In genomic region chr16:1706386-1707192, GRCh38 we compare ENCODE assay signal across 1 cellular context.
TF ChIP-seq lines count a peak whose summit lies in the region.

No MANE protein-coding gene starts in this region.

TF ChIP-seq in K562, 482 proteins besides CTCF, POLR2A, EP300 and RAD21 (continued from another document):
- TF ChIP-seq NKRF (IDR thresholded peaks at IDR 0.05; ENCODE audit: borderline replicate concordance) (peak; percentile 32; the same call in 1 of the 2 replicates), ZFX (CRISPR knock-in tag; IDR thresholded peaks at IDR 0.05) (peak; percentile 23; the same call in 1 of the 2 replicates), RBBP5 (IDR thresholded peaks at IDR 0.05; ENCODE audit: borderline replicate concordance, insufficient read depth, low read length, poor library complexity, severe bottlenecking) (peak; percentile 13), CBX8 (IDR thresholded peaks at IDR 0.05; ENCODE audit: borderline replicate concordance, extremely low read depth, low read depth, low read length, poor library complexity, severe bottlenecking) (no peak), MAX (CRISPR knock-in tag; IDR thresholded peaks at IDR 0.05) (peak; percentile 69), EGR1 (conservative IDR thresholded peaks at IDR 0.05) (peak; percentile 70), ZNF263 (CRISPR knock-in tag; IDR thresholded peaks at IDR 0.05; ENCODE audit: borderline replicate concordance) (peak; percentile 41; the same call in 1 of the 2 replicates), ERF (CRISPR knock-in tag; IDR thresholded peaks at IDR 0.05) (peak; percentile 49; the same call in 1 of the 2 replicates), MIER1 (IDR thresholded peaks at IDR 0.05; ENCODE audit: low read depth) (no peak), RNF2 (IDR thresholded peaks at IDR 0.05) (peak; percentile 12; the same call in 1 of the 2 replicates), SRF (CRISPR knock-in tag; IDR thresholded peaks at IDR 0.05) (no peak), ELF2 (CRISPR knock-in tag; IDR thresholded peaks at IDR 0.05) (no peak), L3MBTL2 (IDR thresholded peaks at IDR 0.05) (peak; percentile 91), HMG20A (CRISPR knock-in tag; conservative IDR thresholded peaks at IDR 0.05) (no peak), CTBP1 (IDR thresholded peaks at IDR 0.05; ENCODE audit: borderline replicate concordance) (no peak), KDM5B (IDR thresholded peaks at IDR 0.05; ENCODE audit: insufficient replicate concordance, low read depth, low read length) (peak; percentile 17), MLLT1 (IDR thresholded peaks at IDR 0.05) (peak in 1 of 2 experiments; percentile 54; a peak in 1 of 4 replicates), HDAC2 (IDR thresholded peaks at IDR 0.05) (peak; percentile 12; the same call in 1 of the 2 replicates), TFAP4 (CRISPR knock-in tag; IDR thresholded peaks at IDR 0.05; ENCODE audit: borderline replicate concordance) (peak; percentile 31; the same call in 1 of the 2 replicates), MGA (IDR thresholded peaks at IDR 0.05) (peak; percentile 86), ZBTB34 (CRISPR knock-in tag; IDR thresholded peaks at IDR 0.05) (no peak), SAP30 (IDR thresholded peaks at IDR 0.05; ENCODE audit: borderline replicate concordance, insufficient read depth, low read depth, low read length, poor library complexity, severe bottlenecking) (peak; percentile 29), CHD1 (IDR thresholded peaks at IDR 0.05; ENCODE audit: low read length) (peak; percentile 73), NRF1 (conservative IDR thresholded peaks at IDR 0.05 in 1 of 2, IDR thresholded peaks at IDR 0.05 in 1 of 2) (peak; percentile 71 to 81), MYC (IDR thresholded peaks at IDR 0.05; ENCODE audit: low read depth, low read length) (no peak; the same call in 1 of the 2 replicates), MYC (CRISPR knock-in tag; IDR thresholded peaks at IDR 0.05; ENCODE audit: borderline replicate concordance, low read depth) (peak; percentile 26; the same call in 1 of the 2 replicates), E2F4 (CRISPR knock-in tag; IDR thresholded peaks at IDR 0.05; ENCODE audit: low read depth) (0 out of 2 replicates have a peak, but pooled peaks have one; percentile 64), SIN3A (IDR thresholded peaks at IDR 0.05; ENCODE audit: borderline replicate concordance in 2 of 2, control insufficient read depth in 1 of 2, low read depth in 2 of 2, low read length in 2 of 2) (peak in 1 of 2 experiments; percentile 13; a peak in 1 of 4 replicates), UBTF (IDR thresholded peaks at IDR 0.05; ENCODE audit: borderline replicate concordance in 1 of 2, low read depth in 2 of 2, low read length in 2 of 2) (peak in 1 of 2 experiments; percentile 26; a peak in 1 of 4 replicates), E2F6 (IDR thresholded peaks at IDR 0.05; ENCODE audit: borderline replicate concordance in 1 of 2, extremely low read depth in 1 of 2, insufficient read depth in 1 of 2, insufficient read length in 1 of 2, low read depth in 1 of 2, low read length in 1 of 2, poor library complexity in 1 of 2, severe bottlenecking in 1 of 2) (peak; percentile 42 to 45), CXXC5 (CRISPR knock-in tag; IDR thresholded peaks at IDR 0.05) (no peak)
